8 cellular contexts compared by ENCODE assay signal in the genomic region with DNA sequence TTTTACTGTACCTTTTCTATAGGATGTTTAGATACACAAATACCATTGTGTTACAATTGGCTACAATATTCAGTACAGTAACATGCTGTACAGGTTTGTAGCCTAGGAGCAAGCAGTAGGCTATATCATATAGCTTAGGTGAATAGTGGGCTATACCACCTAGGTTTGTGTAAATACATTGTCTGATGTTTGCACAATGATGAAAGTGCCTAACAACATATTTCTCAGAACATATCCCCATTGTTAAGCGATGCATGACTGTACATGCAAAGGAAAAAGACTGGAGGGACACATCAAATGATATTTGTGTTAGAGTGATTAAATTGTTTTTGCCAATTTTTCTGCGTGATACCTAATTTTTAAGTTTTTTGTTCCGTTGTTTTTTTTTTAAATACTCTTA. TPM values are rescaled to one million over a fixed set of nuclear protein-coding genes. Genes with fewer than 3 reads are reported as not detected.
"Had no signal": no experiment of that assay in that cellular context is flagged by ENCODE, and none has a peak within 500 bp of the region (broad histone marks: within the 10 kb centered on the region; RNA-seq: fewer than 3 reads in every experiment).

No MANE protein-coding gene starts in this region.

- DNase-seq: GM23248, GOT3, H9, HCEC 1CT, KBM-7 had no signal

- H3K4me3 ChIP-seq: GM23248 had no signal

- ATAC-seq: HepG2 had no signal

- FAIRE-seq: H54, HepG2 had no signal

RNA-seq across cellular contexts. Expression of gene SPINK4, which starts 30.2 kb away (rescaled TPM):
- total RNA-seq: GM23248, H9, HT1080 had no signal
